In genomic region chr2:109017017-109017416, GRCh38 we compare ENCODE assay signal across 1 cellular context.
TF ChIP-seq lines count a peak whose summit lies in the region.

No MANE protein-coding gene starts in this region.

TF ChIP-seq in HepG2, 621 proteins besides CTCF, POLR2A, EP300 and RAD21:
- TF ChIP-seq HIC2 (CRISPR knock-in tag; IDR thresholded peaks at IDR 0.05; ENCODE audit: low read depth) (peak; percentile 37; the same call in 1 of the 2 replicates), ZNF318 (CRISPR knock-in tag; IDR thresholded peaks at IDR 0.05) (no peak), CBFB (CRISPR knock-in tag; IDR thresholded peaks at IDR 0.05) (no peak), MYC (CRISPR knock-in tag; IDR thresholded peaks at IDR 0.05; ENCODE audit: borderline replicate concordance) (no peak), NR2F6 (IDR thresholded peaks at IDR 0.05) (no peak), NR2F6 (CRISPR knock-in tag; IDR thresholded peaks at IDR 0.05) (no peak), SKIL (CRISPR knock-in tag; IDR thresholded peaks at IDR 0.05; ENCODE audit: borderline replicate concordance) (no peak), ZNF792 (CRISPR knock-in tag; IDR thresholded peaks at IDR 0.05) (no peak), SNAPC4 (CRISPR knock-in tag; IDR thresholded peaks at IDR 0.05) (no peak), ZNF770 (CRISPR knock-in tag; IDR thresholded peaks at IDR 0.05) (no peak), SUZ12 (IDR thresholded peaks at IDR 0.05; ENCODE audit: low read depth, low read length) (no peak), PLSCR1 (CRISPR knock-in tag; IDR thresholded peaks at IDR 0.05; ENCODE audit: borderline replicate concordance) (no peak), ZNF350 (CRISPR knock-in tag; IDR thresholded peaks at IDR 0.05; ENCODE audit: borderline replicate concordance, low read depth) (0 out of 2 replicates have a peak, but pooled peaks have one; percentile 14), PRPF4 (IDR thresholded peaks at IDR 0.05; ENCODE audit: low read depth, low read length, poor library complexity, severe bottlenecking) (no peak)
